In genomic region chr12:65946821-65947220, GRCh38 we compare ENCODE assay signal across 18 cellular contexts.
"Had no signal": no experiment of that assay in that cellular context is flagged by ENCODE, and none has a peak within 500 bp of the region (broad histone marks: within the 10 kb centered on the region; RNA-seq: fewer than 3 reads in every experiment).

No MANE protein-coding gene starts in this region.

- H3K4me3 ChIP-seq: ascending aorta, dorsolateral prefrontal cortex, ovary, thoracic aorta had no signal

- H3K27ac ChIP-seq: ascending aorta, dorsolateral prefrontal cortex, ovary, thoracic aorta had no signal

- DNase-seq: activated CD4-positive, alpha-beta T cell treated with anti-CD3 and anti-CD28 coated beads, Interleukin-2, amount 10 ng/mL, durations not matched to agents 24 days and 14 days; activated CD4-positive, CD25-positive, alpha-beta regulatory T cell; activated naive CD8-positive, alpha-beta T cell treated with anti-CD3 and anti-CD28 coated beads, Interleukin-2, amount 10 ng/mL, durations not matched to agents 7 days and 5 days; dorsolateral prefrontal cortex; foreskin keratinocyte; glutamatergic neuron; hypothalamus; kidney glomerular epithelial cell; left ventricle myocardium superior; natural killer cell; ovary; stimulated activated CD4-positive, alpha-beta T cell treated with anti-CD3 and anti-CD28 coated beads, Interleukin-12 subunit alpha, Interleukin-12 subunit beta, amount 100 ng/mL, for 4 hours; stimulated activated CD4-positive, alpha-beta T cell treated with anti-CD3 and anti-CD28 coated beads, Interleukin-2, amount 100 ng/mL, for 24 hours; SW 1271 had no signal

- H3K27me3 ChIP-seq: ascending aorta, foreskin keratinocyte, ovary had no signal

- H3K36me3 ChIP-seq: ascending aorta, ovary, thoracic aorta had no signal

- ATAC-seq: esophagus mucosa; foreskin keratinocyte; left ventricle myocardium superior; natural killer cell; stimulated activated effector memory CD8-positive, alpha-beta T cell treated with anti-CD3 and anti-CD28 coated beads, Interleukin-12 subunit alpha, Interleukin-12 subunit beta, amount 100 ng/mL, for 72 hours had no signal

- H3K9me3 ChIP-seq: ascending aorta, ovary, thoracic aorta had no signal
